11 cellular contexts compared by ENCODE assay signal in the genomic region with DNA sequence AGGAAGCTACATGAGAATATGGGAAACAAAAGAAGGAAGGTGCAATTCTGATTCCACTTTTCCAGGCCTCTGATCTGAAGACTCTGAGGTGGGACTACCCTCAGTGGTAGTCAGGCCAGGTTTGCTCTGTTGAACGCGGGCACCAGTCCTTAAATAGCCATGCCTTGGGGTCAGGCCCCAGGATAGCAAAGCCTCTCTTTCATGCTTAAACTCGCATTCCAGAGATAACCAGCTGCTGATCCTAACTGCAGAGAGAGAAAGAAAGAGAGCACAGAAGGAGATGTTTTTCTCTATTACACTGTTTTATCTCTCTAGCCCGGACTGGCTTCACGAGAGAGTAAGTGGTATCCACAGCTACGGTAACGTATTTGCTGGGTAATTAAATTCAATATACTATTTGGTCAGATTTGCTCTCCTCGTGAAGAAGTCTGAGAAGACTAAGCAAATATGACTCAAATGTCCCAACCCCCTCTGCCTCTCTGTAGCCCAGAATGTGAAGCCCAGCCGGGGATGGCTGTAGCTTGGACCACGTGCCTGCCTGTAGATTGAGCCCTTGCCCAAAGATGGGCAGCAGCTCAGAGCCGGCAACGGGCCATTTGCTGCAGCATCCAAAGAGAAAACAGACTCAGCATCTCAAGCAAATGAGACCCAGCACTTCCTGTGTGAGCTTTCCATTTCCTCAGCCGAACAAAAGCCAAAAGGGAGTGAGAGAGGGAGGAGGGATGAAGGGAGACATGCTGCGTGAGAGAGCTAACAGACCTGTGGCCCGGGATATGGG.
DNase-seq lines count a peak whose midpoint lies in the region; ATAC-seq and TF ChIP-seq lines count a peak whose summit lies in the region.
"Had no signal": no experiment of that assay in that cellular context is flagged by ENCODE, and none has a peak within 500 bp of the region (broad histone marks: within the 10 kb centered on the region; RNA-seq: fewer than 3 reads in every experiment).

No MANE protein-coding gene starts in this region.

- H3K4me3 ChIP-seq in AG04450 (ENCODE audit: low read depth, low read length) = no peak overlapping the region

- H3K27ac ChIP-seq in AG04450 (ENCODE audit: low read depth, low read length) = peak overlapping the region; percentile 97

- no peaks in the 10 kb centered on the region for H3K9me3 ChIP-seq in AG04450 (ENCODE audit: control insufficient read depth, insufficient read depth, low read length)

- CTCF ChIA-PET in AG04450 (lab: Charles Lee) = interaction anchor here (1.2 to 2.2 kb wide), 2 partner anchors 17 to 127 kb away, joined by 5 to 6 read pairs; partner anchors contain the start of gene HIC1

- H3K27me3 ChIP-seq in AG04450 (ENCODE audit: control insufficient read depth, insufficient read depth, low read length) = no peaks in the 10 kb centered on the region

- peak; percentile 72 for ATAC-seq in SK-N-SH treated with all-trans-retinoic acid at 6 μM for 48 hours
- ATAC-seq: HCT116 had no signal

- TF ChIP-seq CTCF in AG04450 (IDR thresholded peaks at IDR 0.05; ENCODE audit: low read depth, low read length) = no peak

- peak; percentile 88 for DNase-seq in AG04450 (ENCODE audit: low read depth, low spot score)
- DNase-seq in globus pallidus (ENCODE audit: low spot score) = peak; percentile 79
- DNase-seq in occipital lobe (lab: John Stamatoyannopoulos, UW) = peak; percentile 57
- no peak for DNase-seq in stimulated activated naive CD4-positive, alpha-beta T cell (lab: John Stamatoyannopoulos, UW)
- DNase-seq in OCI-M2 (lab: John Stamatoyannopoulos, UW; ENCODE audit: unreplicated experiment) = no peak
- DNase-seq in SHP77 treated with DMSO at 0.1 percent for 48 hours (lab: John Stamatoyannopoulos, UW) = no peak
- no peak for DNase-seq in NCI-H526 (lab: John Stamatoyannopoulos, UW)
- DNase-seq: NCI-H774; stimulated activated CD4-positive, alpha-beta T cell treated with anti-CD3 and anti-CD28 coated beads, Interleukin-2, amount 100 ng/mL, for 48 hours had no signal

- POLR2A ChIA-PET in AG04450 (lab: Yijun Ruan, JAX) = interaction anchor here (0.5 to 2.0 kb wide), 10 partner anchors 9 to 113 kb away, joined by 3 to 30 read pairs (median 5); no protein-coding TSS in a partner anchor

TF ChIP-seq in SK-N-SH treated with all-trans-retinoic acid at 6 μM for 48 hours, 23 proteins besides CTCF, POLR2A, EP300 and RAD21:
- TF ChIP-seq, protein P1, sequence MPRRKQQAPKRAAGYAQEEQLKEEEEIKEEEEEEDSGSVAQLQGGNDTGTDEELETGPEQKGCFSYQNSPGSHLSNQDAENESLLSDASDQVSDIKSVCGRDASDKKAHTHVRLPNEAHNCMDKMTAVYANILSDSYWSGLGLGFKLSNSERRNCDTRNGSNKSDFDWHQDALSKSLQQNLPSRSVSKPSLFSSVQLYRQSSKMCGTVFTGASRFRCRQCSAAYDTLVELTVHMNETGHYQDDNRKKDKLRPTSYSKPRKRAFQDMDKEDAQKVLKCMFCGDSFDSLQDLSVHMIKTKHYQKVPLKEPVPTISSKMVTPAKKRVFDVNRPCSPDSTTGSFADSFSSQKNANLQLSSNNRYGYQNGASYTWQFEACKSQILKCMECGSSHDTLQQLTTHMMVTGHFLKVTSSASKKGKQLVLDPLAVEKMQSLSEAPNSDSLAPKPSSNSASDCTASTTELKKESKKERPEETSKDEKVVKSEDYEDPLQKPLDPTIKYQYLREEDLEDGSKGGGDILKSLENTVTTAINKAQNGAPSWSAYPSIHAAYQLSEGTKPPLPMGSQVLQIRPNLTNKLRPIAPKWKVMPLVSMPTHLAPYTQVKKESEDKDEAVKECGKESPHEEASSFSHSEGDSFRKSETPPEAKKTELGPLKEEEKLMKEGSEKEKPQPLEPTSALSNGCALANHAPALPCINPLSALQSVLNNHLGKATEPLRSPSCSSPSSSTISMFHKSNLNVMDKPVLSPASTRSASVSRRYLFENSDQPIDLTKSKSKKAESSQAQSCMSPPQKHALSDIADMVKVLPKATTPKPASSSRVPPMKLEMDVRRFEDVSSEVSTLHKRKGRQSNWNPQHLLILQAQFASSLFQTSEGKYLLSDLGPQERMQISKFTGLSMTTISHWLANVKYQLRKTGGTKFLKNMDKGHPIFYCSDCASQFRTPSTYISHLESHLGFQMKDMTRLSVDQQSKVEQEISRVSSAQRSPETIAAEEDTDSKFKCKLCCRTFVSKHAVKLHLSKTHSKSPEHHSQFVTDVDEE (CRISPR knock-in tag; IDR thresholded peaks at IDR 0.05) = no peak
- no peak for TF ChIP-seq ZNF565 (CRISPR knock-in tag; conservative IDR thresholded peaks at IDR 0.05; ENCODE audit: low read depth)
- TF ChIP-seq ZFP3 (CRISPR knock-in tag; IDR thresholded peaks at IDR 0.05) = peak; percentile 61; the same call in 1 of the 2 replicates
- no peak; the same call in 1 of the 2 replicates for TF ChIP-seq CSDC2 (CRISPR knock-in tag; IDR thresholded peaks at IDR 0.05)
- TF ChIP-seq, protein P2, sequence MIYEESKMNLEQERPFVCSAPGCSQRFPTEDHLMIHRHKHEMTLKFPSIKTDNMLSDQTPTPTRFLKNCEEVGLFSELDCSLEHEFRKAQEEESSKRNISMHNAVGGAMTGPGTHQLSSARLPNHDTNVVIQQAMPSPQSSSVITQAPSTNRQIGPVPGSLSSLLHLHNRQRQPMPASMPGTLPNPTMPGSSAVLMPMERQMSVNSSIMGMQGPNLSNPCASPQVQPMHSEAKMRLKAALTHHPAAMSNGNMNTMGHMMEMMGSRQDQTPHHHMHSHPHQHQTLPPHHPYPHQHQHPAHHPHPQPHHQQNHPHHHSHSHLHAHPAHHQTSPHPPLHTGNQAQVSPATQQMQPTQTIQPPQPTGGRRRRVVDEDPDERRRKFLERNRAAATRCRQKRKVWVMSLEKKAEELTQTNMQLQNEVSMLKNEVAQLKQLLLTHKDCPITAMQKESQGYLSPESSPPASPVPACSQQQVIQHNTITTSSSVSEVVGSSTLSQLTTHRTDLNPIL (CRISPR knock-in tag; IDR thresholded peaks at IDR 0.05; ENCODE audit: low read depth) = peak; percentile 36; the same call in 1 of the 2 replicates
- peak; percentile 55 for TF ChIP-seq SNAI2 (CRISPR knock-in tag; IDR thresholded peaks at IDR 0.05)

Comparison
In these comparisons a context has a peak if more than half of its experiments do, and no peak if none do; other contexts are left out.
1. DNase-seq: peak in AG04450 (single experiment), globus pallidus (single experiment) and occipital lobe (single experiment); none in stimulated activated naive CD4-positive, alpha-beta T cell (0 of 6), OCI-M2 (single experiment), SHP77 treated with DMSO at 0.1 percent for 48 hours (single experiment) and NCI-H526 (0 of 2).